17 cellular contexts compared by ENCODE assay signal in genomic region chr18:59109375-59109774, GRCh38. TPM values are rescaled to one million over a fixed set of nuclear protein-coding genes. Genes with fewer than 3 reads are reported as not detected.
DNase-seq lines count a peak whose midpoint lies in the region; ATAC-seq, FAIRE-seq and TF ChIP-seq lines count a peak whose summit lies in the region.
"Had no signal": no experiment of that assay in that cellular context is flagged by ENCODE, and none has a peak within 500 bp of the region (broad histone marks: within the 10 kb centered on the region; RNA-seq: fewer than 3 reads in every experiment).

No MANE protein-coding gene starts in this region.

- no peak overlapping the region for H2BK5ac ChIP-seq in H1 (ENCODE audit: low read depth, low read length)
- no peak overlapping the region for H2BK5ac ChIP-seq in neuronal stem cell (ENCODE audit: low read length)

- ATAC-seq in HG02798 (IDR thresholded peaks at IDR 0.05; ENCODE audit: poor library complexity, unreplicated experiment), result no peak
- no peak for ATAC-seq in omental fat pad (ENCODE audit: low FRiP score)
- no peak for ATAC-seq in HG02970 (IDR thresholded peaks at IDR 0.05; ENCODE audit: low FRiP score, unreplicated experiment)

- H3K4me1 ChIP-seq in H1 (replicated peaks in 1 of 4; ENCODE audit: control insufficient read depth in 3 of 4, insufficient read depth in 4 of 4, low read length in 3 of 4) (no peaks in the 10 kb centered on the region), neuronal stem cell (ENCODE audit: control insufficient read depth in 2 of 2, insufficient read depth in 1 of 2, low read depth in 1 of 2, low read length in 2 of 2) (peaks cover 2 to 6% of the 10 kb centered on the region in 2 donors)

- H3K23ac ChIP-seq in H1 (ENCODE audit: insufficient read length) (no peak overlapping the region), neuronal stem cell (ENCODE audit: low read depth, low read length, poor library complexity) (no peak overlapping the region)

- H3K4ac ChIP-seq in H1 (replicated peaks; ENCODE audit: insufficient read length, low read depth, low read length) (no peak overlapping the region), neuronal stem cell (ENCODE audit: low read length) (no peak overlapping the region)

- no peak overlapping the region for H4K5ac ChIP-seq in H1 (ENCODE audit: insufficient read length, low read depth, low read length)

- H2AFZ ChIP-seq in H1 (ENCODE audit: low read length), result 0 out of 2 replicates have a peak overlapping the region, but pooled peaks have one; percentile 5
- no peak overlapping the region for H2AFZ ChIP-seq in neuronal stem cell (ENCODE audit: low read length)

- no peak overlapping the region for H2AK5ac ChIP-seq in H1 (ENCODE audit: low read depth, low read length)
- H2AK5ac ChIP-seq in neuronal stem cell (ENCODE audit: low read depth, low read length), result no peak overlapping the region

- H4K91ac ChIP-seq in H1 (replicated peaks; ENCODE audit: insufficient read length, low read length) (no peak overlapping the region), neuronal stem cell (ENCODE audit: low read depth, low read length, poor library complexity) (no peak overlapping the region)

- DNase-seq in EH (ENCODE audit: low read depth) (peak; percentile 19), LHCN-M2 (ENCODE audit: low read depth) (peak; percentile 9), H1 (ENCODE audit: low read depth in 1 of 2, low spot score in 2 of 2) (no peak), neuronal stem cell (ENCODE audit: low spot score) (peak; percentile 33), omental fat pad (ENCODE audit: low spot score) (no peak)
- DNase-seq: C1 segment of cervical spinal cord, H7, NCI-H1436, NCI-H2081, NCI-H345, NCI-H82, SHP77 treated with DMSO at 0.1 percent for 48 hours, SW 1271 had no signal

- H3K4me3 ChIP-seq in H1 (ENCODE audit: extremely low read depth in 1 of 4, insufficient read depth in 2 of 4, low read depth in 3 of 4, low read length in 4 of 4), result no peak overlapping the region
- no peak overlapping the region for H3K4me3 ChIP-seq in neuronal stem cell (ENCODE audit: low read length in 2 of 2)

- no peaks in the 10 kb centered on the region for H4K20me1 ChIP-seq in H1 (replicated peaks in 1 of 2; ENCODE audit: control insufficient read depth in 1 of 2, insufficient read depth in 2 of 2, low read length in 2 of 2)

- H2BK120ac ChIP-seq in H1 (replicated peaks; ENCODE audit: low read depth, low read length) (no peak overlapping the region), neuronal stem cell (ENCODE audit: low read depth, low read length) (no peak overlapping the region)

- CTCF ChIA-PET in H1 (lab: Charles Lee; ENCODE audit: partially characterized antibody), result no interaction called here

- H3K14ac ChIP-seq in H1 (ENCODE audit: insufficient read length) (no peak overlapping the region), neuronal stem cell (ENCODE audit: low read length) (no peak overlapping the region)

- FAIRE-seq in H1 (lab: Jason Lieb, UNC), result no peak
- FAIRE-seq: G401.6, RCC 7860 had no signal

- H3K18ac ChIP-seq in H1 (ENCODE audit: extremely low read depth, low read length) (no peak overlapping the region), neuronal stem cell (ENCODE audit: low read length) (no peak overlapping the region)

- H2BK15ac ChIP-seq in H1 (ENCODE audit: low read length) (no peak overlapping the region), neuronal stem cell (ENCODE audit: low read length) (no peak overlapping the region)

- H2BK12ac ChIP-seq in H1 (ENCODE audit: low read depth, low read length), result no peak overlapping the region
- H2BK12ac ChIP-seq in neuronal stem cell (ENCODE audit: low read length), result no peak overlapping the region

- H3K56ac ChIP-seq in H1 (replicated peaks; ENCODE audit: insufficient read length, low read depth, low read length), result no peak overlapping the region

- H4K8ac ChIP-seq in H1 (ENCODE audit: extremely low read depth, insufficient read depth, low read length) (no peak overlapping the region), neuronal stem cell (ENCODE audit: low read depth, low read length) (no peak overlapping the region)

- POLR2A ChIA-PET in H1 (lab: Charles Lee; ENCODE audit: partially characterized antibody), result no interaction called here

- no peaks in the 10 kb centered on the region for H3K27me3 ChIP-seq in H1 (replicated peaks in 1 of 4; ENCODE audit: control insufficient read depth in 3 of 4, extremely low read depth in 1 of 4, insufficient read depth in 3 of 4, low read length in 3 of 4)
- H3K27me3 ChIP-seq in neuronal stem cell (ENCODE audit: control insufficient read depth in 3 of 3, insufficient read depth in 3 of 3, low read depth in 1 of 3, low read length in 3 of 3), result peaks cover 0 to 41% (median 0%) of the 10 kb centered on the region in 3 experiments

- TF ChIP-seq EP300 in H1 (IDR thresholded peaks at IDR 0.05; ENCODE audit: borderline replicate concordance in 1 of 2, low read depth in 2 of 2, low read length in 2 of 2), result no peak

- no peak for TF ChIP-seq RAD21 in H1 (IDR thresholded peaks at IDR 0.05 in 1 of 2, conservative IDR thresholded peaks at IDR 0.05 in 1 of 2; ENCODE audit: low read depth in 2 of 2, low read length in 2 of 2)

- H3K79me1 ChIP-seq in H1 (ENCODE audit: low read depth, low read length), result no peaks in the 10 kb centered on the region
- H3K79me1 ChIP-seq in neuronal stem cell (ENCODE audit: low read depth, low read length), result no peaks in the 10 kb centered on the region

- H2BK20ac ChIP-seq in H1 (ENCODE audit: low read length), result no peak overlapping the region

- no peaks in the 10 kb centered on the region for H3K9me3 ChIP-seq in H1 (ENCODE audit: insufficient read depth in 2 of 2, low read depth in 1 of 2, low read length in 1 of 2)
- no peaks in the 10 kb centered on the region for H3K9me3 ChIP-seq in neuronal stem cell (replicated peaks in 1 of 2; ENCODE audit: control insufficient read depth in 2 of 2, insufficient read depth in 1 of 2, low read depth in 1 of 2, low read length in 2 of 2)

- TF ChIP-seq CTCF in H1 (IDR thresholded peaks at IDR 0.05; ENCODE audit: control extremely low read depth in 1 of 3, insufficient read depth in 1 of 3, low read depth in 1 of 3, low read length in 3 of 3) (no peak), omental fat pad (IDR thresholded peaks at IDR 0.05) (no peak)

- H3K23me2 ChIP-seq in H1 (ENCODE audit: low read depth, low read length), result no peaks in the 10 kb centered on the region

- WGBS in H1 (ENCODE audit: extremely low coverage in 1 of 2, insufficient coverage in 1 of 2, insufficient read length in 1 of 2, insufficient replicate concordance in 2 of 2, low coverage in 1 of 2, low lambda C conversion rate in 2 of 2, missing lambda C conversion rate in 1 of 2), 2 experiments, result 90% methylated on average over 6 of the region's 6 CpGs; no CpG with 5 or more reads in 1 of the 2 experiments
- WGBS in neuronal stem cell (ENCODE audit: extremely low coverage in 2 of 2, insufficient read length in 2 of 2, insufficient replicate concordance in 1 of 2), 2 donors, result no CpG with 5 or more reads among the region's 6 CpGs

- H3K36me3 ChIP-seq in H1 (ENCODE audit: control insufficient read depth in 2 of 4, insufficient read depth in 4 of 4, low read length in 3 of 4), result no peaks in the 10 kb centered on the region
- no peaks in the 10 kb centered on the region for H3K36me3 ChIP-seq in neuronal stem cell (replicated peaks in 1 of 2; ENCODE audit: control insufficient read depth in 2 of 2, insufficient read depth in 2 of 2, low read length in 2 of 2)

- H3K4me2 ChIP-seq in H1 (ENCODE audit: insufficient read depth in 1 of 2, low read depth in 2 of 2, low read length in 2 of 2) (no peak overlapping the region), neuronal stem cell (ENCODE audit: insufficient read depth, low read length, poor library complexity, severe bottlenecking) (no peak overlapping the region)

- H3K27ac ChIP-seq in H1 (ENCODE audit: low read depth, low read length) (no peak overlapping the region), neuronal stem cell (replicated peaks; ENCODE audit: low read length) (no peak overlapping the region)

- no peak overlapping the region; a peak in 1 of 7 replicates for H3K9ac ChIP-seq in H1 (replicated peaks in 1 of 4; ENCODE audit: extremely low read depth in 1 of 4, low read depth in 3 of 4, low read length in 3 of 4)
- H3K9ac ChIP-seq in neuronal stem cell (ENCODE audit: low read depth, low read length, poor library complexity), result no peak overlapping the region

- no peaks in the 10 kb centered on the region for H3K79me2 ChIP-seq in H1 (ENCODE audit: control insufficient read depth in 1 of 2, insufficient read depth in 2 of 2, low read length in 2 of 2)

- no peak for TF ChIP-seq POLR2A in H1 (IDR thresholded peaks at IDR 0.05; ENCODE audit: control extremely low read depth in 1 of 2, low read depth in 2 of 2, low read length in 2 of 2)

TF ChIP-seq in H1, 55 proteins besides CTCF, POLR2A, EP300 and RAD21 (continues in another document):
- TF ChIP-seq PHF8 (conservative IDR thresholded peaks at IDR 0.05; ENCODE audit: low read depth, low read length) (no peak), EGR1 (IDR thresholded peaks at IDR 0.05; ENCODE audit: borderline replicate concordance, low read depth, low read length) (no peak), SIRT6 (IDR thresholded peaks at IDR 0.05; ENCODE audit: low read length) (no peak), RBBP5 (IDR thresholded peaks at IDR 0.05; ENCODE audit: borderline replicate concordance, low read depth, low read length) (no peak), HDAC6 (IDR thresholded peaks at IDR 0.05; ENCODE audit: low read depth, low read length) (no peak)

RNA-seq across cellular contexts. Expression of gene SEC11C, which starts 30.3 kb away (rescaled TPM):
- total RNA-seq in LHCN-M2 (2014; rRNA removed), result 10.7 and 22.6 TPM in 2 replicates
- 27.5 TPM for polyA plus RNA-seq in LHCN-M2 (2012)
- total RNA-seq in H1 (2021; fragmentation: NEBNext Ultra II Directional; extraction: Animal tissue kit (Norgen Biotek cat#: 25700)), result 59.3 and 64.7 TPM in 2 replicates
- polyA plus RNA-seq in H1 (2011; rRNA removed), result 27.1 and 31.5 TPM in 2 replicates
- polyA plus RNA-seq in H1 (2011; cell fraction: cytosol; rRNA removed), result 30.4 TPM
- 17.4 TPM for polyA plus RNA-seq in H1 (2011; cell fraction: nucleus; rRNA removed)
- polyA plus RNA-seq in H1 (2012, experiment 1 of 2), result 45.9 to 98.8 TPM (median 56.9 TPM) in 4 replicates
- polyA plus RNA-seq in H1 (2012, experiment 2 of 2), result 34.8 TPM
- polyA plus RNA-seq in H1 (2013, experiment 1 of 2), result 122 TPM
- polyA plus RNA-seq in H1 (2013, experiment 2 of 2), result 174 TPM
- 9.2 and 10.8 TPM in 2 replicates for polyA minus RNA-seq in H1 (2011; rRNA and poly(A)+ RNA removed)
- polyA minus RNA-seq in H1 (2011; cell fraction: cytosol; rRNA and poly(A)+ RNA removed), result 16.4 TPM
- polyA minus RNA-seq in H1 (2011; cell fraction: nucleus; rRNA and poly(A)+ RNA removed), result 4.8 TPM
- polyA plus RNA-seq in neuronal stem cell (2013, experiment 1 of 2), result 67.4 TPM
- 68.5 TPM for polyA plus RNA-seq in neuronal stem cell (2013, experiment 2 of 2)
- 10 to 100 TPM; 13.6 to 34.9 (median 20.5) TPM for total RNA-seq in omental fat pad

Comparison
In these comparisons a context has a peak if more than half of its experiments do, and no peak if none do; other contexts are left out.
1. DNase-seq: peak in EH (single experiment), LHCN-M2 (single experiment) and neuronal stem cell (single experiment); none in H1 (0 of 2) and omental fat pad (single experiment).